Comparison of ENCODE assay signal across 14 cellular contexts in genomic region chr11:100910808-100911207, GRCh38.
DNase-seq lines count a peak whose midpoint lies in the region; ATAC-seq lines count a peak whose summit lies in the region.
"Had no signal": no experiment of that assay in that cellular context is flagged by ENCODE, and none has a peak within 500 bp of the region (broad histone marks: within the 10 kb centered on the region; RNA-seq: fewer than 3 reads in every experiment).

No MANE protein-coding gene starts in this region.

- H3K4me3 Mint-ChIP-seq in stimulated activated naive CD8-positive, alpha-beta T cell treated with anti-CD3 and anti-CD28 coated beads, Interleukin-15, amount 100 ng/mL, for 72 hours = no peak overlapping the region
- H3K4me3 Mint-ChIP-seq: activated naive CD8-positive, alpha-beta T cell had no signal

- DNase-seq in stimulated activated naive CD8-positive, alpha-beta T cell treated with anti-CD3 and anti-CD28 coated beads, Interleukin-15, amount 100 ng/mL, for 72 hours = no peak
- no peak for DNase-seq in stimulated activated naive CD8-positive, alpha-beta T cell treated with anti-CD3 and anti-CD28 coated beads, Interleukin-15, Interleukin-2, amounts not matched to agents 100 U/mL and 50 U/mL, for 24 hours
- DNase-seq in NCI-H345 (lab: John Stamatoyannopoulos, UW) = no peak
- no peak for DNase-seq in AG20443 (ENCODE audit: low spot score)
- DNase-seq in activated T-cell treated with anti-CD3 and anti-CD28 coated beads for 4 hours = no peak
- DNase-seq in SHP77 treated with DMSO at 0.1 percent for 48 hours (lab: John Stamatoyannopoulos, UW) = no peak
- DNase-seq: head of caudate nucleus; posterior cingulate gyrus; stimulated activated CD4-positive, alpha-beta T cell treated with anti-CD3 and anti-CD28 coated beads, Interleukin-4, amount 100 ng/mL, for 4 hours had no signal

- no peaks in the 10 kb centered on the region for H3K4me1 Mint-ChIP-seq in stimulated activated naive CD8-positive, alpha-beta T cell treated with anti-CD3 and anti-CD28 coated beads, Interleukin-15, amount 100 ng/mL, for 72 hours

- H3K27ac Mint-ChIP-seq in stimulated activated naive CD8-positive, alpha-beta T cell treated with anti-CD3 and anti-CD28 coated beads, Interleukin-15, amount 100 ng/mL, for 72 hours = no peak overlapping the region
- H3K27ac Mint-ChIP-seq: activated naive CD8-positive, alpha-beta T cell had no signal

- peak; percentile 23 for ATAC-seq in stimulated activated naive CD8-positive, alpha-beta T cell treated with anti-CD3 and anti-CD28 coated beads, Interleukin-15, amount 100 ng/mL, for 72 hours
- ATAC-seq in stimulated activated naive CD8-positive, alpha-beta T cell treated with anti-CD3 and anti-CD28 coated beads, Interleukin-15, Interleukin-2, amounts not matched to agents 100 U/mL and 50 U/mL, for 24 hours = no peak
- peak; percentile 97 for ATAC-seq in HG02571 (IDR thresholded peaks at IDR 0.05; ENCODE audit: unreplicated experiment)
- ATAC-seq in HG03342 (IDR thresholded peaks at IDR 0.05; ENCODE audit: unreplicated experiment) = peak; percentile 96
- ATAC-seq: A549, Right ventricle myocardium inferior had no signal

- peaks cover 0 to 8% of the 10 kb centered on the region in 2 donors for H3K9me3 Mint-ChIP-seq in stimulated activated naive CD8-positive, alpha-beta T cell treated with anti-CD3 and anti-CD28 coated beads, Interleukin-15, amount 100 ng/mL, for 72 hours

- peaks cover 8% of the 10 kb centered on the region for H3K27me3 Mint-ChIP-seq in stimulated activated naive CD8-positive, alpha-beta T cell treated with anti-CD3 and anti-CD28 coated beads, Interleukin-15, amount 100 ng/mL, for 72 hours
- H3K27me3 Mint-ChIP-seq: activated naive CD8-positive, alpha-beta T cell had no signal
